Comparison of ENCODE assay signal across 14 cellular contexts in genomic region chr7:91344911-91345310, GRCh38.
DNase-seq lines count a peak whose midpoint lies in the region; ATAC-seq and TF ChIP-seq lines count a peak whose summit lies in the region.
"Had no signal": no experiment of that assay in that cellular context is flagged by ENCODE, and none has a peak within 500 bp of the region (broad histone marks: within the 10 kb centered on the region; RNA-seq: fewer than 3 reads in every experiment).

No MANE protein-coding gene starts in this region.

- WGBS in lower leg skin, 2 donors, result 90 to 98% methylated on average over 5 of the region's 5 CpGs
- 88 to 89% methylated on average over 5 of the region's 5 CpGs for WGBS in testis, 2 donors

- H3K4me3 ChIP-seq in lower leg skin (ENCODE audit: low read depth, poor library complexity, severe bottlenecking) (no peak overlapping the region), testis (no peak overlapping the region)
- H3K4me3 ChIP-seq: hepatocyte had no signal

- ATAC-seq in GM19395 (IDR thresholded peaks at IDR 0.05; ENCODE audit: unreplicated experiment) (peak; percentile 81), HG02885 (IDR thresholded peaks at IDR 0.05; ENCODE audit: poor library complexity, unreplicated experiment) (peak; percentile 79)
- ATAC-seq: SK-N-SH treated with all-trans-retinoic acid at 6 μM for 48 hours had no signal

- H3K27ac ChIP-seq in testis, result no peak overlapping the region
- H3K27ac ChIP-seq: hepatocyte had no signal

- TF ChIP-seq POLR2A in lower leg skin (IDR thresholded peaks at IDR 0.05), result no peak
- no peak for TF ChIP-seq POLR2A in testis (IDR thresholded peaks at IDR 0.05)

- TF ChIP-seq CTCF in lower leg skin (IDR thresholded peaks at IDR 0.05) (no peak), testis (IDR thresholded peaks at IDR 0.05) (no peak)

- peaks cover 23% of the 10 kb centered on the region for H3K4me1 ChIP-seq in testis

- no peaks in the 10 kb centered on the region for H3K27me3 ChIP-seq in testis
- H3K27me3 ChIP-seq: hepatocyte had no signal

- intact Hi-C loops in lower leg skin (cut with DNase I; ENCODE audit: low total_unique reads) (no loop called here), testis (cut with DNase I; ENCODE audit: low total_unique reads) (no loop called here)

- peak; percentile 63 for DNase-seq in DMS53 treated with DMSO at 0.1 percent for 48 hours (lab: John Stamatoyannopoulos, UW; ENCODE audit: unreplicated experiment)
- DNase-seq in NCI-H510A treated with DMSO at 0.1 percent for 48 hours (lab: John Stamatoyannopoulos, UW), result peak; percentile 50
- no peak for DNase-seq in NCI-H2029 treated with DMSO at 0.1 percent for 48 hours (lab: John Stamatoyannopoulos, UW)
- DNase-seq in DMS153 treated with DMSO at 0.1 percent for 48 hours (lab: John Stamatoyannopoulos, UW; ENCODE audit: unreplicated experiment), result no peak
- DNase-seq in lower leg skin (ENCODE audit: low spot score in 2 of 2), result no peak
- DNase-seq in testis, result no peak
- DNase-seq: activated CD4-positive, alpha-beta T cell treated with anti-CD3 and anti-CD28 coated beads, Interleukin-2, amount 50 U/mL, for 1 hour; activated naive CD8-positive, alpha-beta T cell treated with anti-CD3 and anti-CD28 coated beads for 36 hours; H7; NCI-H524 treated with DMSO at 0.1 percent for 48 hours had no signal

- H3K36me3 ChIP-seq in testis (ENCODE audit: low read depth, missing control alignments), result no peaks in the 10 kb centered on the region

- H3K9me3 ChIP-seq in testis, result no peaks in the 10 kb centered on the region

Comparison
In these comparisons a context has a peak if more than half of its experiments do, and no peak if none do; other contexts are left out.
1. DNase-seq: peak in DMS53 treated with DMSO at 0.1 percent for 48 hours (single experiment) and NCI-H510A treated with DMSO at 0.1 percent for 48 hours (single experiment); none in NCI-H2029 treated with DMSO at 0.1 percent for 48 hours (single experiment), DMS153 treated with DMSO at 0.1 percent for 48 hours (single experiment), lower leg skin (0 of 2) and testis (single experiment).